In the genomic region with DNA sequence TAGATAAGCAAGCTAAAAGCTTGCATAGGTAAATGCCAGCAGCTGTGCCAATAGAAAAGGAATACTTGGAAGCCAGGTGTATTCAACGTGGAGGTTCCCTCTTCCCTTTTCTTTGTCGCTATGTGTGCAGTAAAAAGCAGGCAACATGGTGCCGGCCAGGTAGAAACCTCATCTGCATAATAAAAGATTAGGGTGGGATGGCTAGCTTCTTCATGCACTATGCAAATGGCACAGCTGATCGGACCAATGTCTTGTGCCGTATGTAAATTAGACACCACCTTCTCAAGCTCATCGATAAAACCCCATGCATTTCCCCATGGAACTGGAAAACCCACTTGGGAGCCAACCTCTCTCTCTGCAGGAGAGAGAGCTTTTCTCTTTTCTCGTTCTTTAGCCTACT, we compare ENCODE assay signal across 19 cellular contexts.
DNase-seq lines count a peak whose midpoint lies in the region; ATAC-seq and TF ChIP-seq lines count a peak whose summit lies in the region.
"Had no signal": no experiment of that assay in that cellular context is flagged by ENCODE, and none has a peak within 500 bp of the region (broad histone marks: within the 10 kb centered on the region; RNA-seq: fewer than 3 reads in every experiment).

No MANE protein-coding gene starts in this region.

- H3K9me3 ChIP-seq in gastroesophageal sphincter: no peaks in the 10 kb centered on the region

- peaks cover 25% of the 10 kb centered on the region for H3K27me3 ChIP-seq in gastroesophageal sphincter

- H3K36me3 ChIP-seq in gastroesophageal sphincter: no peaks in the 10 kb centered on the region

- whole genome bisulfite sequencing in gastroesophageal sphincter (ENCODE audit: low coverage in 1 of 2), 2 donors: 68 to 78% methylated on average over 6 to 7 of the region's 7 CpGs

- no peak for TF ChIP-seq EP300 in gastroesophageal sphincter (IDR thresholded peaks at IDR 0.05)

- H3K27me3 Mint-ChIP-seq in WTC11 (ENCODE audit: low read depth): no peaks in the 10 kb centered on the region; the same call in 1 of the 2 replicates
- peaks cover 7% of the 10 kb centered on the region for H3K27me3 Mint-ChIP-seq in activated T-helper 17 cell treated with anti-CD3 and anti-CD28 coated beads, Interleukin-2, amount 50 U/mL, for 72 hours
- H3K27me3 Mint-ChIP-seq: IgD-negative memory B cell had no signal

- DNase-seq in NCI-H82 (lab: John Stamatoyannopoulos, UW): peak; percentile 4
- DNase-seq in NCI-H82 treated with DMSO at 0.1 percent for 48 hours (lab: John Stamatoyannopoulos, UW; ENCODE audit: unreplicated experiment): no peak
- peak; percentile 35 to 77 for DNase-seq in NCI-H2081 (lab: John Stamatoyannopoulos, UW)
- peak; percentile 25 for DNase-seq in WTC11 (ENCODE audit: low spot score)
- DNase-seq in iPS-NIHi11 (ENCODE audit: low spot score): peak; percentile 35
- DNase-seq: ACHN, AML-193, DMS 273 treated with DMSO at 0.1 percent for 48 hours, Kasumi-1, MM.1S, NCI-H1436, NCI-H524 had no signal

- no peaks in the 10 kb centered on the region for H3K36me3 Mint-ChIP-seq in WTC11
- no peaks in the 10 kb centered on the region for H3K36me3 Mint-ChIP-seq in activated T-helper 17 cell treated with anti-CD3 and anti-CD28 coated beads, Interleukin-2, amount 50 U/mL, for 72 hours (ENCODE audit: low read depth)
- H3K36me3 Mint-ChIP-seq: CD14-positive monocyte had no signal

- POLR2A ChIA-PET in WTC11 (lab: Charles Lee): interaction anchor here (0.7 to 0.9 kb wide), 2 partner anchors 28 to 1231 kb away, joined by 3 to 4 read pairs; no protein-coding TSS in a partner anchor

- H3K4me1 Mint-ChIP-seq in WTC11: peaks cover 46% of the 10 kb centered on the region
- H3K4me1 Mint-ChIP-seq in activated T-helper 17 cell treated with anti-CD3 and anti-CD28 coated beads, Interleukin-2, amount 50 U/mL, for 72 hours: no peaks in the 10 kb centered on the region
- H3K4me1 Mint-ChIP-seq: CD14-positive monocyte, IgD-negative memory B cell had no signal

- no peak for TF ChIP-seq CTCF in WTC11 (IDR thresholded peaks at IDR 0.05)
- TF ChIP-seq CTCF in gastroesophageal sphincter (IDR thresholded peaks at IDR 0.05): no peak

- no peak overlapping the region for H3K27ac ChIP-seq in gastroesophageal sphincter

- ATAC-seq in WTC11 (peak; percentile 90), gastroesophageal sphincter (no peak), GM18909 (IDR thresholded peaks at IDR 0.05; ENCODE audit: poor library complexity, unreplicated experiment) (no peak)
- no peak for ATAC-seq in activated T-helper 17 cell treated with anti-CD3 and anti-CD28 coated beads, Interleukin-2, amount 50 U/mL, for 72 hours (replicated peaks)
- ATAC-seq: Panc1 had no signal

- H3K9me3 Mint-ChIP-seq in WTC11: 0 out of 2 replicates have a peak, but pooled peaks cover 3% of the 10 kb centered on the region
- H3K9me3 Mint-ChIP-seq in activated T-helper 17 cell treated with anti-CD3 and anti-CD28 coated beads, Interleukin-2, amount 50 U/mL, for 72 hours: no peaks in the 10 kb centered on the region
- H3K9me3 Mint-ChIP-seq: T-helper 2 cell treated with Interferon-gamma antibody and Interleukin-4, amounts not matched to agents 5 μg/mL and 100 μg/mL, for 36 hours had no signal

- CTCF ChIA-PET in WTC11 (lab: Charles Lee): interaction anchor here (0.6 to 2.2 kb wide), 7 partner anchors 28 to 1271 kb away, joined by 3 to 10 read pairs (median 4); no protein-coding TSS in a partner anchor

- H3K27ac Mint-ChIP-seq in WTC11: peak overlapping the region; percentile 82
- H3K27ac Mint-ChIP-seq in activated T-helper 17 cell treated with anti-CD3 and anti-CD28 coated beads, Interleukin-2, amount 50 U/mL, for 72 hours: no peak overlapping the region
- H3K27ac Mint-ChIP-seq: CD14-positive monocyte; IgD-negative memory B cell; T-helper 2 cell treated with Interferon-gamma antibody and Interleukin-4, amounts not matched to agents 5 μg/mL and 100 μg/mL, for 36 hours had no signal

- TF ChIP-seq POLR2A in gastroesophageal sphincter (IDR thresholded peaks at IDR 0.05): no peak

- H3K4me3 Mint-ChIP-seq in WTC11: peak overlapping the region; percentile 29
- H3K4me3 Mint-ChIP-seq in activated T-helper 17 cell treated with anti-CD3 and anti-CD28 coated beads, Interleukin-2, amount 50 U/mL, for 72 hours: no peak overlapping the region
- H3K4me3 Mint-ChIP-seq: CD14-positive monocyte; IgD-negative memory B cell; T-helper 2 cell treated with Interferon-gamma antibody and Interleukin-4, amounts not matched to agents 5 μg/mL and 100 μg/mL, for 36 hours had no signal

- H3K4me1 ChIP-seq in gastroesophageal sphincter: no peaks in the 10 kb centered on the region

- H3K4me3 ChIP-seq in gastroesophageal sphincter: no peak overlapping the region

TF ChIP-seq in WTC11, 78 proteins besides CTCF, POLR2A, EP300 and RAD21:
- TF ChIP-seq ZNF423 (CRISPR knock-in tag; IDR thresholded peaks at IDR 0.05) (0 out of 2 replicates have a peak, but pooled peaks have one; percentile 16), NFATC4 (CRISPR knock-in tag; IDR thresholded peaks at IDR 0.05) (no peak), KAT7 (CRISPR knock-in tag; IDR thresholded peaks at IDR 0.05; ENCODE audit: borderline replicate concordance) (no peak), JAZF1 (CRISPR knock-in tag; IDR thresholded peaks at IDR 0.05) (no peak), EMX1 (CRISPR knock-in tag; IDR thresholded peaks at IDR 0.05) (no peak)
TF ChIP-seq in WTC11: peak in this region for 1.
